Comparison of ENCODE assay signal across 8 cellular contexts in the genomic region with DNA sequence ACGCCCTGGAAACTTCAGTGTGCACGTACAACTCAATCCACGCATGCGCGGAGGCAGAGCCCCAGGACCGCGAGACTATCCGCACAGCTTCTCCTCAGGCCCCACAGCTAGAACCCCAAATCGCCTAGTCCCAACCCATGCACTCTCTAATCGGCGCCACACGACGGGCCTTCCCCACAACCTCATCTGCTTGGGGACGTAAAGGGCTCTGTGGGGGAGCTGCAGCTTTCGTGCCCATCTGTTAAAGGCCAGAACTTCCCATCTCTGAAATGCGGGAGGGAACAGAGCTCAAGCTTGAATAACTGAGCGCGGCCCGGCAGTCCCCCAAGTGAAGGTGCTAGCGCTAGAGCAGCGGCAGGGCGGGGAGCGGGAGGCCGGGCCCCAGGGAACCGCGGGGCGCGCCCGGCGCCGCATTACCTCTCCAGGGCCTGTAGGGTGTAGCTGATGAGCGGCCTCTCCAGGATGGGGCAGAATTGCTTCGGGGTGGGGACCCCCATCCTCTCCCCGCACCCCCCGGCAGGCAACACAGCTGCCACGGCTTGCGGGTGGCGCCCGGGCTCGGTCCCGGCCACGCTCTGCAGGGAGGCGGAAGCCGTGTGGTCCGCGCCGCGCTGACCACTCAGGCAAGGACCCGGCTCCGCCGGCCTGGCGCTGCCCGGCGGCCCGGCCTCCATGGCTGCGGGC. TPM values are rescaled to one million over a fixed set of nuclear protein-coding genes. Genes with fewer than 3 reads are reported as not detected.
DNase-seq lines count a peak whose midpoint lies in the region; ATAC-seq and TF ChIP-seq lines count a peak whose summit lies in the region.

No MANE protein-coding gene starts in this region.

- intact Hi-C loops in naive thymus-derived CD4-positive, alpha-beta T cell (cut with micrococcal nuclease): loop anchor here (1.0 to 5.0 kb wide), 8 partner anchors 9 to 1522 kb away; a partner anchor contains a TSS

- ATAC-seq in GM21529 (IDR thresholded peaks at IDR 0.05; ENCODE audit: unreplicated experiment): peak; percentile 86
- peak; percentile 93 for ATAC-seq in naive thymus-derived CD4-positive, alpha-beta T cell
- peak; percentile 96 for ATAC-seq in stimulated activated memory B cell treated with anti-CD40 and anti-IgM and Interleukin-4, amounts not matched to agents 10 μg/mL and 1 μg/mL and 100 μg/mL, for 72 hours

- H3K36me3 Mint-ChIP-seq in naive thymus-derived CD4-positive, alpha-beta T cell: peaks cover 0 to 5% (median 0%) of the 10 kb centered on the region in 5 donors
- no peaks in the 10 kb centered on the region for H3K36me3 Mint-ChIP-seq in stimulated activated memory B cell treated with anti-CD40 and anti-IgM and Interleukin-4, amounts not matched to agents 10 μg/mL and 1 μg/mL and 100 μg/mL, for 72 hours

- TF ChIP-seq CTCF in Peyer's patch (IDR thresholded peaks at IDR 0.05) (peak in 4 of 6 experiments; percentile 28 to 56 (median 48)), fibroblast of mammary gland (conservative IDR thresholded peaks at IDR 0.05; ENCODE audit: control insufficient read depth, insufficient read depth, low read depth, low read length) (no peak)

- no peaks in the 10 kb centered on the region for H3K9me3 ChIP-seq in Peyer's patch
- no peaks in the 10 kb centered on the region for H3K9me3 ChIP-seq in naive thymus-derived CD4-positive, alpha-beta T cell (ENCODE audit: control insufficient read depth in 2 of 3, low read length in 3 of 3)

- CTCF ChIA-PET in naive thymus-derived CD4-positive, alpha-beta T cell (lab: Charles Lee): interaction anchor here (0.6 to 2.3 kb wide), 5 partner anchors 9 to 225 kb away, joined by 3 to 5 read pairs (median 5); a partner anchor contains a TSS

- DNase-seq in DMS153 (lab: John Stamatoyannopoulos, UW) (peak; percentile 88), Peyer's patch (peak; percentile 81 to 92 (median 84)), fibroblast of mammary gland (ENCODE audit: low read depth) (peak; percentile 89)
- DNase-seq in activated T-helper 1 cell treated with anti-CD3 and anti-CD28 coated beads, Interleukin-2, amount 50 U/mL, for 16 hours (ENCODE audit: low read depth in 1 of 2, low spot score in 1 of 2): peak; percentile 33 to 68
- DNase-seq in naive thymus-derived CD4-positive, alpha-beta T cell: peak; percentile 71 to 93 (median 88)

- peaks cover 0 to 14% (median 0%) of the 10 kb centered on the region in 5 donors for H3K27me3 Mint-ChIP-seq in naive thymus-derived CD4-positive, alpha-beta T cell
- H3K27me3 Mint-ChIP-seq in stimulated activated memory B cell treated with anti-CD40 and anti-IgM and Interleukin-4, amounts not matched to agents 10 μg/mL and 1 μg/mL and 100 μg/mL, for 72 hours: no peaks in the 10 kb centered on the region

- peaks cover 7 to 23% (median 15%) of the 10 kb centered on the region in 7 donors for H3K4me1 Mint-ChIP-seq in naive thymus-derived CD4-positive, alpha-beta T cell
- peaks cover 21% of the 10 kb centered on the region for H3K4me1 Mint-ChIP-seq in stimulated activated memory B cell treated with anti-CD40 and anti-IgM and Interleukin-4, amounts not matched to agents 10 μg/mL and 1 μg/mL and 100 μg/mL, for 72 hours

- H3K4me3 Mint-ChIP-seq in naive thymus-derived CD4-positive, alpha-beta T cell: peak overlapping the region; percentile 82 to 96 (median 88)
- H3K4me3 Mint-ChIP-seq in stimulated activated memory B cell treated with anti-CD40 and anti-IgM and Interleukin-4, amounts not matched to agents 10 μg/mL and 1 μg/mL and 100 μg/mL, for 72 hours: peak overlapping the region; percentile 91

- POLR2A ChIA-PET in naive thymus-derived CD4-positive, alpha-beta T cell (lab: Charles Lee): interaction anchor here (0.7 to 2.2 kb wide), 5 partner anchors 11 to 877 kb away, joined by 3 to 19 read pairs (median 4); a partner anchor contains a TSS

- peak; percentile 67 to 78 for TF ChIP-seq POLR2A in Peyer's patch (IDR thresholded peaks at IDR 0.05)

- H3K27me3 ChIP-seq in Peyer's patch: no peaks in the 10 kb centered on the region
- no peaks in the 10 kb centered on the region for H3K27me3 ChIP-seq in naive thymus-derived CD4-positive, alpha-beta T cell (ENCODE audit: control insufficient read depth in 2 of 2, insufficient read depth in 2 of 2, low read length in 2 of 2)

- H3K4me3 ChIP-seq in Peyer's patch (peak overlapping the region; percentile 62 to 88 (median 82)), fibroblast of mammary gland (ENCODE audit: control insufficient read depth, low read depth, low read length) (peak overlapping the region; percentile 60)
- H3K4me3 ChIP-seq in naive thymus-derived CD4-positive, alpha-beta T cell (ENCODE audit: low read length): peak overlapping the region; percentile 93

- peak overlapping the region; percentile 84 to 98 (median 92) for H3K27ac Mint-ChIP-seq in naive thymus-derived CD4-positive, alpha-beta T cell
- peak overlapping the region; percentile 95 for H3K27ac Mint-ChIP-seq in stimulated activated memory B cell treated with anti-CD40 and anti-IgM and Interleukin-4, amounts not matched to agents 10 μg/mL and 1 μg/mL and 100 μg/mL, for 72 hours

- H3K9me3 Mint-ChIP-seq in naive thymus-derived CD4-positive, alpha-beta T cell: peaks cover 0 to 5% (median 0%) of the 10 kb centered on the region in 11 donors
- H3K9me3 Mint-ChIP-seq in stimulated activated memory B cell treated with anti-CD40 and anti-IgM and Interleukin-4, amounts not matched to agents 10 μg/mL and 1 μg/mL and 100 μg/mL, for 72 hours: no peaks in the 10 kb centered on the region

- peak overlapping the region; percentile 83 to 98 (median 93) for H3K27ac ChIP-seq in Peyer's patch
- H3K27ac ChIP-seq in naive thymus-derived CD4-positive, alpha-beta T cell (ENCODE audit: low read depth, low read length): peak overlapping the region; percentile 78

- H3K4me1 ChIP-seq in Peyer's patch: peaks cover 0 to 8% (median 0%) of the 10 kb centered on the region in 4 donors
- peaks cover 6 to 9% of the 10 kb centered on the region in 2 donors for H3K4me1 ChIP-seq in naive thymus-derived CD4-positive, alpha-beta T cell (ENCODE audit: control insufficient read depth in 2 of 2, insufficient read depth in 2 of 2, low read length in 2 of 2)

- no peak for TF ChIP-seq EP300 in Ishikawa (IDR thresholded peaks at IDR 0.05; ENCODE audit: borderline replicate concordance)

- TF ChIP-seq RAD21 in Ishikawa (IDR thresholded peaks at IDR 0.05; ENCODE audit: low read depth): no peak

- H3K36me3 ChIP-seq in Peyer's patch: no peaks in the 10 kb centered on the region
- no peaks in the 10 kb centered on the region for H3K36me3 ChIP-seq in naive thymus-derived CD4-positive, alpha-beta T cell (ENCODE audit: control insufficient read depth in 2 of 3, insufficient read depth in 3 of 3, low read length in 3 of 3)

TF ChIP-seq in Ishikawa, 13 proteins besides CTCF, POLR2A, EP300 and RAD21 (continues in another document):
- TF ChIP-seq FOXM1 (IDR thresholded peaks at IDR 0.05; ENCODE audit: borderline replicate concordance, low read depth) (no peak), TAF1 (IDR thresholded peaks at IDR 0.05; ENCODE audit: low read depth) (peak; percentile 89; the same call in 1 of the 2 replicates), ZBTB7A (IDR thresholded peaks at IDR 0.05; ENCODE audit: low read depth) (no peak), TEAD4 (IDR thresholded peaks at IDR 0.05) (no peak), TCF12 (IDR thresholded peaks at IDR 0.05; ENCODE audit: low read depth) (no peak), CREB1 (IDR thresholded peaks at IDR 0.05; ENCODE audit: low read depth) (no peak), NFIC (IDR thresholded peaks at IDR 0.05) (peak; percentile 4; the same call in 1 of the 2 replicates), EGR1 (IDR thresholded peaks at IDR 0.05) (no peak)
- TF ChIP-seq, protein P1, sequence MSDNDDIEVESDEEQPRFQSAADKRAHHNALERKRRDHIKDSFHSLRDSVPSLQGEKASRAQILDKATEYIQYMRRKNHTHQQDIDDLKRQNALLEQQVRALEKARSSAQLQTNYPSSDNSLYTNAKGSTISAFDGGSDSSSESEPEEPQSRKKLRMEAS (IDR thresholded peaks at IDR 0.05): no peak; the same call in 1 of the 2 replicates
- TF ChIP-seq, protein P2, sequence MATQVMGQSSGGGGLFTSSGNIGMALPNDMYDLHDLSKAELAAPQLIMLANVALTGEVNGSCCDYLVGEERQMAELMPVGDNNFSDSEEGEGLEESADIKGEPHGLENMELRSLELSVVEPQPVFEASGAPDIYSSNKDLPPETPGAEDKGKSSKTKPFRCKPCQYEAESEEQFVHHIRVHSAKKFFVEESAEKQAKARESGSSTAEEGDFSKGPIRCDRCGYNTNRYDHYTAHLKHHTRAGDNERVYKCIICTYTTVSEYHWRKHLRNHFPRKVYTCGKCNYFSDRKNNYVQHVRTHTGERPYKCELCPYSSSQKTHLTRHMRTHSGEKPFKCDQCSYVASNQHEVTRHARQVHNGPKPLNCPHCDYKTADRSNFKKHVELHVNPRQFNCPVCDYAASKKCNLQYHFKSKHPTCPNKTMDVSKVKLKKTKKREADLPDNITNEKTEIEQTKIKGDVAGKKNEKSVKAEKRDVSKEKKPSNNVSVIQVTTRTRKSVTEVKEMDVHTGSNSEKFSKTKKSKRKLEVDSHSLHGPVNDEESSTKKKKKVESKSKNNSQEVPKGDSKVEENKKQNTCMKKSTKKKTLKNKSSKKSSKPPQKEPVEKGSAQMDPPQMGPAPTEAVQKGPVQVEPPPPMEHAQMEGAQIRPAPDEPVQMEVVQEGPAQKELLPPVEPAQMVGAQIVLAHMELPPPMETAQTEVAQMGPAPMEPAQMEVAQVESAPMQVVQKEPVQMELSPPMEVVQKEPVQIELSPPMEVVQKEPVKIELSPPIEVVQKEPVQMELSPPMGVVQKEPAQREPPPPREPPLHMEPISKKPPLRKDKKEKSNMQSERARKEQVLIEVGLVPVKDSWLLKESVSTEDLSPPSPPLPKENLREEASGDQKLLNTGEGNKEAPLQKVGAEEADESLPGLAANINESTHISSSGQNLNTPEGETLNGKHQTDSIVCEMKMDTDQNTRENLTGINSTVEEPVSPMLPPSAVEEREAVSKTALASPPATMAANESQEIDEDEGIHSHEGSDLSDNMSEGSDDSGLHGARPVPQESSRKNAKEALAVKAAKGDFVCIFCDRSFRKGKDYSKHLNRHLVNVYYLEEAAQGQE (IDR thresholded peaks at IDR 0.05; ENCODE audit: low read depth): no peak
- TF ChIP-seq, protein P3, sequence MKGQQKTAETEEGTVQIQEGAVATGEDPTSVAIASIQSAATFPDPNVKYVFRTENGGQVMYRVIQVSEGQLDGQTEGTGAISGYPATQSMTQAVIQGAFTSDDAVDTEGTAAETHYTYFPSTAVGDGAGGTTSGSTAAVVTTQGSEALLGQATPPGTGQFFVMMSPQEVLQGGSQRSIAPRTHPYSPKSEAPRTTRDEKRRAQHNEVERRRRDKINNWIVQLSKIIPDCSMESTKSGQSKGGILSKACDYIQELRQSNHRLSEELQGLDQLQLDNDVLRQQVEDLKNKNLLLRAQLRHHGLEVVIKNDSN (IDR thresholded peaks at IDR 0.05): no peak

RNA-seq across cellular contexts. Expression of a gene that starts 0.5 kb away (rescaled TPM):
- 1 to 10 TPM in 3 of 4 donors, under 1 TPM in 1; 0.67 to 4.1 (median 1.9) TPM for total RNA-seq in Peyer's patch
- total RNA-seq in naive thymus-derived CD4-positive, alpha-beta T cell: 1 to 10 TPM; 1.3 to 2.5 (median 1.3) TPM
- polyA plus RNA-seq in naive thymus-derived CD4-positive, alpha-beta T cell: under 1 TPM; 0.21 TPM

RNA-seq across cellular contexts. Expression of a gene that starts 44.7 kb away (rescaled TPM):
- 1 to 10 TPM in 3 of 4 donors, under 1 TPM in 1; 0.54 to 5.8 (median 2.5) TPM for total RNA-seq in Peyer's patch
- not detected for total RNA-seq in naive thymus-derived CD4-positive, alpha-beta T cell
- polyA plus RNA-seq in naive thymus-derived CD4-positive, alpha-beta T cell: not detected

Comparison
In these comparisons a context has a peak if more than half of its experiments do, and no peak if none do; other contexts are left out.
1. Peak in every context shown above with its lines: DNase-seq, ATAC-seq, H3K4me3 ChIP-seq and H3K27ac ChIP-seq.